11 cellular contexts compared by ENCODE assay signal in genomic region chr13:99969368-99969933, GRCh38. TPM values are rescaled to one million over a fixed set of nuclear protein-coding genes. Genes with fewer than 3 reads are reported as not detected.
A peak's percentile ranks its signal among the peaks of the same experiment; 100 is the strongest.
DNase-seq lines count a peak whose midpoint lies in the region; FAIRE-seq and TF ChIP-seq lines count a peak whose summit lies in the region.
"Had no signal": no experiment of that assay in that cellular context is flagged by ENCODE, and none has a peak within 500 bp of the region (broad histone marks: within the 10 kb centered on the region; RNA-seq: fewer than 3 reads in every experiment).

No MANE protein-coding gene starts in this region.

- peaks cover 54% of the 10 kb centered on the region for H3K27me3 Mint-ChIP-seq in activated naive CD8-positive, alpha-beta T cell

- peaks cover 24% of the 10 kb centered on the region for H3K4me1 Mint-ChIP-seq in activated naive CD8-positive, alpha-beta T cell (ENCODE audit: low read depth)

- no peaks in the 10 kb centered on the region for H3K9me1 ChIP-seq in keratinocyte (ENCODE audit: control insufficient read depth, extremely low read depth, insufficient read depth, low read length)

- peak in 1 of 2 donors; percentile 32 for DNase-seq in cardiac muscle cell (ENCODE audit: low read depth in 1 of 2, low spot score in 1 of 2)
- DNase-seq in right atrium auricular region (ENCODE audit: low spot score) = no peak
- DNase-seq in keratinocyte (ENCODE audit: low read depth, low spot score) = no peak
- DNase-seq in SKM-1 treated with dmso at 0.1 percent for 144 hours (lab: John Stamatoyannopoulos, UW; ENCODE audit: unreplicated experiment) = no peak
- DNase-seq in HUDEP-2 (lab: John Stamatoyannopoulos, UW; ENCODE audit: unreplicated experiment in 76 of 76) = no peak
- DNase-seq in medulla oblongata (ENCODE audit: extremely low spot score) = no peak
- DNase-seq: foreskin fibroblast had no signal

- TF ChIP-seq CTCF in cardiac muscle cell (IDR thresholded peaks at IDR 0.05; ENCODE audit: low read depth, low read length) = no peak
- no peak for TF ChIP-seq CTCF in right atrium auricular region (IDR thresholded peaks at IDR 0.05)
- no peak for TF ChIP-seq CTCF in keratinocyte (optimal IDR thresholded peaks at IDR 0.05 in 1 of 3, IDR thresholded peaks at IDR 0.05 in 1 of 3, conservative IDR thresholded peaks at IDR 0.05 in 1 of 3; ENCODE audit: extremely low read depth in 1 of 3, insufficient read depth in 2 of 3, low read length in 3 of 3)

- FAIRE-seq in keratinocyte (lab: Jason Lieb, UNC) = no peak

- H3K4me2 ChIP-seq in keratinocyte (ENCODE audit: control insufficient read depth, extremely low read depth, insufficient read depth, low read depth, low read length) = peak overlapping the region; percentile 62

- H3K9me3 ChIP-seq in cardiac muscle cell (ENCODE audit: low read depth) (no peaks in the 10 kb centered on the region), right atrium auricular region (peaks cover 0 to 5% of the 10 kb centered on the region in 2 donors), keratinocyte (ENCODE audit: control insufficient read depth, low read depth, low read length) (peaks cover 5% of the 10 kb centered on the region), thymus (ENCODE audit: control insufficient read depth) (peaks cover 5% of the 10 kb centered on the region)

- H3K4me3 ChIP-seq in cardiac muscle cell = peak overlapping the region; percentile 41
- H3K4me3 ChIP-seq in right atrium auricular region = peak overlapping the region in 1 of 2 donors; percentile 30
- H3K4me3 ChIP-seq in keratinocyte (ENCODE audit: control insufficient read depth in 2 of 3, extremely low read depth in 1 of 3, insufficient read depth in 2 of 3, low read depth in 1 of 3, low read length in 3 of 3) = no peak overlapping the region
- H3K4me3 ChIP-seq in thymus (ENCODE audit: low read length) = peak overlapping the region; percentile 43

- peak overlapping the region; percentile 84 for H3K27ac Mint-ChIP-seq in activated naive CD8-positive, alpha-beta T cell

- H3K9me3 Mint-ChIP-seq in activated naive CD8-positive, alpha-beta T cell (ENCODE audit: low read depth) = peaks cover 10% of the 10 kb centered on the region

- no peak overlapping the region for H3K27ac ChIP-seq in cardiac muscle cell
- H3K27ac ChIP-seq in right atrium auricular region = no peak overlapping the region
- no peak overlapping the region for H3K27ac ChIP-seq in keratinocyte (ENCODE audit: control insufficient read depth, insufficient read depth, low read length)
- H3K27ac ChIP-seq in thymus (ENCODE audit: low read depth) = no peak overlapping the region

- H3K79me2 ChIP-seq in keratinocyte (ENCODE audit: control insufficient read depth, insufficient read depth, low read length) = no peaks in the 10 kb centered on the region

- WGBS in thymus = 6% methylated on average over 60 of the region's 60 CpGs

- H3K4me1 ChIP-seq in cardiac muscle cell (ENCODE audit: low read depth) (no peaks in the 10 kb centered on the region), right atrium auricular region (peaks cover 0 to 37% of the 10 kb centered on the region in 2 donors), keratinocyte (ENCODE audit: control insufficient read depth, extremely low read depth, insufficient read depth, low read length) (peaks cover 2% of the 10 kb centered on the region), thymus (ENCODE audit: control insufficient read depth, insufficient read depth, low read length) (peaks cover 12% of the 10 kb centered on the region)

- H2AFZ ChIP-seq in keratinocyte (ENCODE audit: control insufficient read depth, low read length) = no peak overlapping the region

- dilution Hi-C loops in keratinocyte (cut with MboI; ENCODE audit: extremely low pct_ligation_motif_present, low sequenced_read_pairs) = no loop called here

- H3K36me3 Mint-ChIP-seq in activated naive CD8-positive, alpha-beta T cell = peaks cover 5% of the 10 kb centered on the region

- peak overlapping the region; percentile 83 for H3K4me3 Mint-ChIP-seq in activated naive CD8-positive, alpha-beta T cell

- no peaks in the 10 kb centered on the region for H3K36me3 ChIP-seq in cardiac muscle cell
- H3K36me3 ChIP-seq in right atrium auricular region = no peaks in the 10 kb centered on the region
- H3K36me3 ChIP-seq in keratinocyte (ENCODE audit: control insufficient read depth in 2 of 2, extremely low read depth in 1 of 2, insufficient read depth in 2 of 2, low read length in 2 of 2) = no peaks in the 10 kb centered on the region
- H3K36me3 ChIP-seq in thymus (ENCODE audit: control insufficient read depth, insufficient read depth) = no peaks in the 10 kb centered on the region

- no peak overlapping the region for H3K9ac ChIP-seq in keratinocyte (ENCODE audit: control insufficient read depth, extremely low read depth, insufficient read depth, low read length)

- peaks cover 6% of the 10 kb centered on the region for H4K20me1 ChIP-seq in keratinocyte (ENCODE audit: control insufficient read depth, extremely low read depth, insufficient read depth, low read length)

- H3K27me3 ChIP-seq in cardiac muscle cell (peaks cover 88% of the 10 kb centered on the region), right atrium auricular region (peaks cover 60 to 64% of the 10 kb centered on the region in 2 donors), keratinocyte (ENCODE audit: control insufficient read depth, extremely low read depth, insufficient read depth, low read length) (peaks cover 93% of the 10 kb centered on the region), thymus (ENCODE audit: control insufficient read depth, insufficient read depth) (peaks cover 88% of the 10 kb centered on the region)

RNA-seq across cellular contexts. Expression of gene ZIC5, which starts 2.1 kb away (rescaled TPM):
- total RNA-seq in cardiac muscle cell (0.56 and 0.69 TPM in 2 replicates), right atrium auricular region (not detected)
- polyA plus RNA-seq in cardiac muscle cell (0.22 and 0.85 TPM in 2 replicates), keratinocyte (not detected in 3 replicates), thymus (0.07 TPM)
- not detected for polyA plus RNA-seq in keratinocyte (2011; ENCODE audit: low read depth)
- polyA plus RNA-seq in keratinocyte (2011; cell fraction: cytosol; rRNA removed) = not detected in 2 replicates
- polyA plus RNA-seq in keratinocyte (2011; cell fraction: nucleus; rRNA removed) = not detected in 2 replicates
- not detected in 2 replicates for polyA plus RNA-seq in keratinocyte (2012; ENCODE audit: low replicate concordance)
- polyA minus RNA-seq in keratinocyte = not detected in 3 replicates
- not detected for polyA minus RNA-seq in keratinocyte (2011; cell fraction: cytosol; rRNA and poly(A)+ RNA removed)
- polyA minus RNA-seq in keratinocyte (2011; cell fraction: nucleus; rRNA and poly(A)+ RNA removed) = not detected in 2 replicates
- total RNA-seq: renal cortical epithelial cell, urinary bladder had no signal
- polyA plus RNA-seq: urinary bladder had no signal

RNA-seq across cellular contexts. Expression of gene ZIC2, which starts 12.1 kb away (rescaled TPM):
- total RNA-seq in cardiac muscle cell (0.06 and 0.11 TPM in 2 replicates), right atrium auricular region (under 1 TPM in 1 of 2 donors, not detected in 1; 0.08 TPM)
- polyA plus RNA-seq in cardiac muscle cell (0.21 TPM in 1 of 2 replicates, not detected in the other), keratinocyte (not detected in 3 replicates), thymus (0.30 TPM)
- polyA plus RNA-seq in keratinocyte (2011; ENCODE audit: low read depth) = 0.27 TPM
- polyA plus RNA-seq in keratinocyte (2011; cell fraction: cytosol; rRNA removed) = not detected in 2 replicates
- polyA plus RNA-seq in keratinocyte (2011; cell fraction: nucleus; rRNA removed) = 0.06 TPM in 1 of 2 replicates, not detected in the other
- polyA plus RNA-seq in keratinocyte (2012; ENCODE audit: low replicate concordance) = 0.10 and 0.15 TPM in 2 replicates
- polyA minus RNA-seq in keratinocyte = not detected in 3 replicates
- polyA minus RNA-seq in keratinocyte (2011; cell fraction: cytosol; rRNA and poly(A)+ RNA removed) = not detected
- not detected in 2 replicates for polyA minus RNA-seq in keratinocyte (2011; cell fraction: nucleus; rRNA and poly(A)+ RNA removed)
- total RNA-seq: renal cortical epithelial cell had no signal
- polyA plus RNA-seq: urinary bladder had no signal

Comparison
In these comparisons a context has a peak if more than half of its experiments do, and no peak if none do; other contexts are left out.
1. H3K4me3 ChIP-seq: peak in cardiac muscle cell (single experiment) and thymus (single experiment); none in keratinocyte (0 of 3).